ENCODE assay signal across 26 cellular contexts in the genomic region with DNA sequence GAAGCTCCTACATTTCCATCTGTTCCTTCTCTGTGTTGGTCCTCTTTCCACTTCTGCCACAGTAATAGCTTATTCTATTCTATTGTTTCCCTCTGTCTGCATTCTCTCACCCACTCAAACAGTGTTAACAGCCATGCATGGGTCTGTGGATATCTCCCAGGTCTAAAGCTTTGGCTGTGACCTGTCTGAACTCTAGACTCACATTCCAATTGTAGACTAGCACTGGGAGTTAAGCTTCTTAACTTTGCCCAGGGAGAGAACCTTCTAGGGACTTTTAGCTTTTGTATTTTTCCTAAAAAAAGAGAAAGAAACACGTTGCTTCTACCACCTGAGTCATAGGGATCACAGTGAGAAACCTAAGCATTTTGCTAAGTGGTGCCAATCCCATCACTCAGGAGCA. TPM values are rescaled to one million over a fixed set of nuclear protein-coding genes. Genes with fewer than 3 reads are reported as not detected.
"Had no signal": no experiment of that assay in that cellular context is flagged by ENCODE, and none has a peak within 500 bp of the region (broad histone marks: within the 10 kb centered on the region; RNA-seq: fewer than 3 reads in every experiment).

No MANE protein-coding gene starts in this region.

- H3K36me3 Mint-ChIP-seq: activated naive CD8-positive, alpha-beta T cell; mesothelial cell of epicardium; natural killer cell; stimulated activated memory B cell treated with anti-CD40 and anti-IgM and Interleukin-4, amounts not matched to agents 10 μg/mL and 1 μg/mL and 100 μg/mL, for 72 hours; WTC11 had no signal

- H3K9me3 ChIP-seq: adrenal gland, breast epithelium, heart right ventricle, pancreas, psoas muscle, stomach, suprapubic skin, transverse colon had no signal

- ATAC-seq: left lobe of liver; natural killer cell; pancreas; psoas muscle; sciatic nerve; stimulated activated memory B cell treated with anti-CD40 and anti-IgM and Interleukin-4, amounts not matched to agents 10 μg/mL and 1 μg/mL and 100 μg/mL, for 72 hours; WTC11 had no signal

- H3K36me3 ChIP-seq: adrenal gland, breast epithelium, heart right ventricle, pancreas, stomach, suprapubic skin, transverse colon had no signal

- H3K27me3 ChIP-seq: adrenal gland, breast epithelium, heart right ventricle, pancreas, stomach, suprapubic skin, transverse colon had no signal

- H3K27me3 Mint-ChIP-seq: activated naive CD8-positive, alpha-beta T cell; stimulated activated memory B cell treated with anti-CD40 and anti-IgM and Interleukin-4, amounts not matched to agents 10 μg/mL and 1 μg/mL and 100 μg/mL, for 72 hours had no signal

- H3K27ac Mint-ChIP-seq: activated naive CD8-positive, alpha-beta T cell; activated T-helper 2 cell treated with anti-CD3 and anti-CD28 coated beads, Interferon-gamma antibody, Interleukin-2, Interleukin-4, amounts not matched to agents 10 μg/mL and 5 μg/mL and 100 μg/mL, durations not matched to agents 14 hours and 24 hours and 36 hours; mesothelial cell of epicardium; natural killer cell; stimulated activated memory B cell treated with anti-CD40 and anti-IgM and Interleukin-4, amounts not matched to agents 10 μg/mL and 1 μg/mL and 100 μg/mL, for 72 hours; WTC11 had no signal

- H3K4me3 Mint-ChIP-seq: activated naive CD8-positive, alpha-beta T cell; mesothelial cell of epicardium; natural killer cell; stimulated activated memory B cell treated with anti-CD40 and anti-IgM and Interleukin-4, amounts not matched to agents 10 μg/mL and 1 μg/mL and 100 μg/mL, for 72 hours; WTC11 had no signal

- H3K9me3 Mint-ChIP-seq: activated T-helper 2 cell treated with anti-CD3 and anti-CD28 coated beads, Interferon-gamma antibody, Interleukin-2, Interleukin-4, amounts not matched to agents 10 μg/mL and 5 μg/mL and 100 μg/mL, durations not matched to agents 14 hours and 24 hours and 36 hours; mesothelial cell of epicardium; stimulated activated memory B cell treated with anti-CD40 and anti-IgM and Interleukin-4, amounts not matched to agents 10 μg/mL and 1 μg/mL and 100 μg/mL, for 72 hours; WTC11 had no signal

- H3K27ac ChIP-seq: adrenal gland, breast epithelium, epithelial cell of prostate, heart right ventricle, pancreas, psoas muscle, stomach, suprapubic skin, transverse colon had no signal

- H3K4me1 Mint-ChIP-seq: mesothelial cell of epicardium; natural killer cell; stimulated activated memory B cell treated with anti-CD40 and anti-IgM and Interleukin-4, amounts not matched to agents 10 μg/mL and 1 μg/mL and 100 μg/mL, for 72 hours had no signal

- H3K4me3 ChIP-seq: adrenal gland, breast epithelium, heart right ventricle, lung, pancreas, psoas muscle, stomach, suprapubic skin, transverse colon had no signal

- DNase-seq: activated naive CD4-positive, alpha-beta T cell; activated T-cell treated with anti-CD3 and anti-CD28 coated beads, Interleukin-2, amount 50 U/mL, for 1 hour; adrenal gland; cortex of kidney; foreskin fibroblast; heart right ventricle; kidney; natural killer cell; pancreas; psoas muscle; small intestine; stomach; T-helper 1 cell; T-helper 9 cell; transverse colon had no signal

- H3K4me1 ChIP-seq: adrenal gland, breast epithelium, heart right ventricle, pancreas, psoas muscle, stomach, suprapubic skin, transverse colon had no signal

RNA-seq across cellular contexts. Expression of a gene that starts 36.7 kb away (rescaled TPM):
- total RNA-seq: activated T-helper 2 cell treated with anti-CD3 and anti-CD28 coated beads, Interferon-gamma antibody, Interleukin-2, Interleukin-4, amounts not matched to agents 10 μg/mL and 5 μg/mL and 100 μg/mL, durations not matched to agents 14 hours and 24 hours and 36 hours; left lobe of liver; suprapubic skin had no signal
